ENCODE assay signal across 8 cellular contexts in the genomic region with DNA sequence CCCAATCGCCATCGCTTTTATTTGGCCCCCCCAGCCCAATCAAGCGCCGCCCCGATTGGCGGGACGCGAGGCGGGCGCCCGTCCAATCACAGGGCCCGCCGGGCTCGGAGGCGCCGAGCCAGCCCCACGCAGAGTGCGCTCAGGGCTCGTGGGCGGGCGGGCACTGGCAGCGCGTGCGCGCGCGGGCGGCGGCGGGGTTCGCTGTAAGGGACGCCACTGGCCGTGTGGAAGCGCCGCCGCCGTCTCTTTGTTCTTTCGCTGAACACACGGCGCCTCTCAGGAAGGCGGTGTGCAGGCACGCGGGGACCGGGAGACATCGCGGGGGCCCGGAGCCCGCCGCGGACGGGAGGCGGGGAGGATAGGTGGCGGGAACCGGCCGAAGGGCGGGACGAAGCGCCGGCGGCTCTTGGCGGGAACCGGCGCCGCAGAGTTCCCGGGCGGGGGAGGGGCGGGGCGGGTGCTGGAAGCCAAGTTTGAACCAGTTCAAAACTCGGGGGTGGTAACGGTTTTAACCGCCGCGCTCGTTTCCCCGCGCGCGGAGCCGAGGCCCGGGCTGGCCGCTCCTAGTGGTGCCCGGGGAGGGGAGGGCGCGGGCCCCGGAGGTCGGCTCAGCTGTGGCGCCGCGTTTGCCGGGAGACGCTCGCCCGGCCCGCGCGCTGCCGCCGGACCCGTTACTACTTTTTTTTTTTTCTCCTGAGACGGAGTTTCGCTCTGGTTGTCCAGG. TPM values are rescaled to one million over a fixed set of nuclear protein-coding genes. Genes with fewer than 3 reads are reported as not detected.
A peak's percentile ranks its signal among the peaks of the same experiment; 100 is the strongest.
DNase-seq lines count a peak whose midpoint lies in the region; ATAC-seq, FAIRE-seq and TF ChIP-seq lines count a peak whose summit lies in the region.

No MANE protein-coding gene starts in this region.

- H3K27me3 ChIP-seq in RWPE2 (ENCODE audit: insufficient read depth, poor library complexity, severe bottlenecking) (no peaks in the 10 kb centered on the region), neural progenitor cell (no peaks in the 10 kb centered on the region), stomach (peaks cover 0 to 4% (median 0%) of the 10 kb centered on the region in 3 donors)

- peaks cover 38% of the 10 kb centered on the region for H4K20me1 ChIP-seq in neural progenitor cell (ENCODE audit: low read depth)

- H3K36me3 ChIP-seq in ES-I3 (ENCODE audit: insufficient read depth, low read length) (no peaks in the 10 kb centered on the region), RWPE2 (ENCODE audit: low read depth) (peaks cover 6% of the 10 kb centered on the region; the same call in 1 of the 2 replicates), neural progenitor cell (no peaks in the 10 kb centered on the region), stomach (no peaks in the 10 kb centered on the region)

- H3K79me2 ChIP-seq in neural progenitor cell (ENCODE audit: low read depth): peaks cover 51% of the 10 kb centered on the region

- H3K9me3 ChIP-seq in ES-I3 (ENCODE audit: control insufficient read depth, insufficient read depth, low read length) (no peaks in the 10 kb centered on the region), RWPE2 (ENCODE audit: severe bottlenecking) (no peaks in the 10 kb centered on the region), neural progenitor cell (ENCODE audit: low read depth) (no peaks in the 10 kb centered on the region), stomach (no peaks in the 10 kb centered on the region)

- TF ChIP-seq CTCF in LNCaP clone FGC (IDR thresholded peaks at IDR 0.05; ENCODE audit: control insufficient read depth, extremely low read depth, insufficient read depth): no peak
- TF ChIP-seq CTCF in RWPE2 (IDR thresholded peaks at IDR 0.05; ENCODE audit: poor library complexity, severe bottlenecking): no peak
- TF ChIP-seq CTCF in fibroblast of villous mesenchyme (IDR thresholded peaks at IDR 0.05; ENCODE audit: insufficient read depth, low read depth, low read length): no peak
- no peak for TF ChIP-seq CTCF in neural progenitor cell (IDR thresholded peaks at IDR 0.05)
- TF ChIP-seq CTCF in stomach (IDR thresholded peaks at IDR 0.05): no peak

- H3K4me2 ChIP-seq in neural progenitor cell: peak overlapping the region; percentile 94

- no peak for TF ChIP-seq EP300 in stomach (IDR thresholded peaks at IDR 0.05)

- H3K4me1 ChIP-seq in ES-I3 (ENCODE audit: insufficient read depth, low read length) (no peaks in the 10 kb centered on the region), RWPE2 (ENCODE audit: insufficient read depth, poor library complexity, severe bottlenecking) (peaks cover 10% of the 10 kb centered on the region), neural progenitor cell (peaks cover 14% of the 10 kb centered on the region), stomach (peaks cover 5 to 14% (median 9%) of the 10 kb centered on the region in 4 donors)

- H3F3A ChIP-seq in neural progenitor cell (ENCODE audit: low read depth): peaks cover 26% of the 10 kb centered on the region

- DNase-seq in H54 (ENCODE audit: insufficient read length, low spot score): peak; percentile 89
- DNase-seq in LNCaP clone FGC (ENCODE audit: low read depth): peak; percentile 48
- DNase-seq in RWPE2 (ENCODE audit: low spot score): peak; percentile 80
- DNase-seq in activated gamma-delta T cell (lab: John Stamatoyannopoulos, UW): peak; percentile 94
- peak; percentile 91 for DNase-seq in fibroblast of villous mesenchyme (ENCODE audit: low read depth)
- DNase-seq in neural progenitor cell (ENCODE audit: low spot score): peak; percentile 96
- peak; percentile 94 for DNase-seq in stomach

- WGBS in stomach, 5 donors: 0 to 2% (median 1%) methylated on average over 16 to 101 of the region's 101 CpGs

- H3K9ac ChIP-seq in ES-I3 (ENCODE audit: low read depth, low read length) (peak overlapping the region; percentile 89), neural progenitor cell (peak overlapping the region; percentile 90)

- ATAC-seq in RWPE2 (ENCODE audit: low read depth): peak; percentile 91

- peak overlapping the region; percentile 86 for H3K4me3 ChIP-seq in LNCaP clone FGC (ENCODE audit: low read depth, low read length)
- peak overlapping the region; percentile 90 for H3K4me3 ChIP-seq in RWPE2 (ENCODE audit: severe bottlenecking)
- peak overlapping the region; percentile 91 for H3K4me3 ChIP-seq in fibroblast of villous mesenchyme (ENCODE audit: low read depth, low read length)
- peak overlapping the region; percentile 91 for H3K4me3 ChIP-seq in neural progenitor cell
- peak overlapping the region; percentile 87 to 99 (median 96) for H3K4me3 ChIP-seq in stomach

- peaks cover 7% of the 10 kb centered on the region for H3K9me3 Mint-ChIP-seq in neural progenitor cell

- H3K27ac ChIP-seq in RWPE2 (ENCODE audit: poor library complexity, severe bottlenecking) (peak overlapping the region; percentile 68), neural progenitor cell (peak overlapping the region; percentile 94), stomach (peak overlapping the region; percentile 90 to 97 (median 96))

- intact Hi-C loops in stomach (cut with DNase I; ENCODE audit: low total_unique reads): loop anchor here (10.0 kb wide), 1 partner anchor 70 kb away; no protein-coding TSS in a partner anchor

- H3K4me1 Mint-ChIP-seq in neural progenitor cell: peaks cover 29% of the 10 kb centered on the region

- H3K36me3 Mint-ChIP-seq in neural progenitor cell: peaks cover 17% of the 10 kb centered on the region

- peak overlapping the region; percentile 89 for H2AFZ ChIP-seq in neural progenitor cell (replicated peaks)

- H3K27ac Mint-ChIP-seq in neural progenitor cell: peak overlapping the region; percentile 93

- no peak for FAIRE-seq in H54 (lab: Jason Lieb, UNC)

- TF ChIP-seq POLR2A in H54 (IDR thresholded peaks at IDR 0.05; ENCODE audit: low read depth, low read length): peak; percentile 30
- peak in 1 of 4 donors; percentile 46 for TF ChIP-seq POLR2A in stomach (IDR thresholded peaks at IDR 0.05)

- H3K4me3 Mint-ChIP-seq in neural progenitor cell: peak overlapping the region; percentile 93

- H3K27me3 Mint-ChIP-seq in neural progenitor cell (ENCODE audit: insufficient read depth, low read depth): peaks cover 9% of the 10 kb centered on the region

RNA-seq across cellular contexts. Expression of a gene that starts 0.4 kb away (rescaled TPM):
- 10.6 and 12.1 TPM in 2 replicates for total RNA-seq in fibroblast of villous mesenchyme
- 86.7 and 112 TPM in 2 replicates for total RNA-seq in neural progenitor cell (ENCODE audit: low replicate concordance)
- 10 to 100 TPM in 2 of 5 donors, 1 to 10 TPM in 1, under 1 TPM in 2; under 0.01 to 12.9 (median 5.5) TPM for total RNA-seq in stomach
- 10 to 100 TPM in 1 of 3 donors, 1 to 10 TPM in 2; 2.9 to 10.1 (median 3.7) TPM for polyA plus RNA-seq in stomach

Comparison
In these comparisons a context has a peak if more than half of its experiments do, and no peak if none do; other contexts are left out.
1. Peak in every context shown above with its lines: DNase-seq, ATAC-seq, H3K4me3 ChIP-seq and H3K27ac ChIP-seq.